12 cellular contexts compared by ENCODE assay signal in genomic region chr11:79026803-79027445, GRCh38.
DNase-seq lines count a peak whose midpoint lies in the region; ATAC-seq, FAIRE-seq and TF ChIP-seq lines count a peak whose summit lies in the region.
"Had no signal": no experiment of that assay in that cellular context is flagged by ENCODE, and none has a peak within 500 bp of the region (broad histone marks: within the 10 kb centered on the region; RNA-seq: fewer than 3 reads in every experiment).

No MANE protein-coding gene starts in this region.

- H4K20me1 ChIP-seq in GM12878 (ENCODE audit: control insufficient read depth, insufficient read depth) (no peaks in the 10 kb centered on the region), H9 (ENCODE audit: control insufficient read depth, insufficient read depth, insufficient read length) (no peaks in the 10 kb centered on the region)

- no peaks in the 10 kb centered on the region for H3K79me1 ChIP-seq in H9 (ENCODE audit: insufficient read depth, low read depth, low read length, poor library complexity, severe bottlenecking)

- 11% methylated on average over 3 of the region's 3 CpGs for WGBS in GM12878 (ENCODE audit: insufficient coverage, insufficient replicate concordance, low lambda C conversion rate, missing lambda C conversion rate)
- WGBS in H9 (ENCODE audit: extremely low coverage, insufficient read length, low lambda C conversion rate) = no CpG with 5 or more reads among the region's 3 CpGs

- no peak overlapping the region for H2BK5ac ChIP-seq in H9 (ENCODE audit: insufficient read length, low read length)

- SMC1A ChIA-PET in GM12878 (lab: Charles Lee; ENCODE audit: uncharacterized antibody, unreplicated experiment) = no interaction called here

- H4K8ac ChIP-seq in H9 (replicated peaks; ENCODE audit: insufficient read length, low read depth, low read length) = no peak overlapping the region

- H3K36me3 ChIP-seq in GM12878 (ENCODE audit: control insufficient read depth in 2 of 2, insufficient read depth in 2 of 2, low read length in 1 of 2) (no peaks in the 10 kb centered on the region), BE2C (no peaks in the 10 kb centered on the region)

- no peak overlapping the region for H2BK20ac ChIP-seq in H9 (ENCODE audit: low read depth, low read length, poor library complexity, severe bottlenecking)

- H3K27ac ChIP-seq in GM12878 (ENCODE audit: control insufficient read depth, insufficient read depth) (no peak overlapping the region), H9 (ENCODE audit: insufficient read length, low read depth, low read length) (no peak overlapping the region)

- intact Hi-C loops in GM12878 (cut with micrococcal nuclease; ENCODE audit: unreplicated experiment) = no loop called here

- no peak overlapping the region for H3K14ac ChIP-seq in H9 (ENCODE audit: insufficient read depth, low read length)

- H3K4me2 ChIP-seq in GM12878 (ENCODE audit: control insufficient read depth, insufficient read depth) = no peak overlapping the region
- no peak overlapping the region for H3K4me2 ChIP-seq in H9 (ENCODE audit: insufficient read depth, insufficient read length, low read length)

- H3T11ph ChIP-seq in H9 (ENCODE audit: low read length) = no peak overlapping the region

- H3K4me3 ChIP-seq in GM12878 (no peak overlapping the region), BE2C (ENCODE audit: low read depth, low read length) (no peak overlapping the region)

- H3K4me1 ChIP-seq in GM12878 (ENCODE audit: control insufficient read depth, insufficient read depth, low read length) (peaks cover 9% of the 10 kb centered on the region), H9 (ENCODE audit: insufficient read depth, low read length) (no peaks in the 10 kb centered on the region; the same call in 1 of the 2 replicates), BE2C (peaks cover 2% of the 10 kb centered on the region; the same call in 1 of the 2 replicates)

- H3K27me3 Mint-ChIP-seq in H9 (ENCODE audit: low read depth) (peaks cover 35% of the 10 kb centered on the region), T-helper 17 cell (peaks cover 44% of the 10 kb centered on the region)

- H3K56ac ChIP-seq in H9 (ENCODE audit: insufficient read length, low read depth, low read length) = no peak overlapping the region

- TF ChIP-seq POLR2A in GM12891 (IDR thresholded peaks at IDR 0.05; ENCODE audit: low read depth, low read length) (no peak), GM12878 (IDR thresholded peaks at IDR 0.05; ENCODE audit: low read depth, low read length) (no peak)

- no peak overlapping the region for H2BK15ac ChIP-seq in H9 (ENCODE audit: low read depth, low read length)

- H3K27ac Mint-ChIP-seq in H9 (no peak overlapping the region), T-helper 17 cell (no peak overlapping the region)
- H3K27ac Mint-ChIP-seq: activated T-helper 2 cell treated with anti-CD3 and anti-CD28 coated beads, Interferon-gamma antibody, Interleukin-2, Interleukin-4, amounts not matched to agents 10 μg/mL and 5 μg/mL and 100 μg/mL, durations not matched to agents 14 hours and 24 hours and 36 hours had no signal

- H3K79me2 ChIP-seq in GM12878 (ENCODE audit: control insufficient read depth, insufficient read depth, low read length) = no peaks in the 10 kb centered on the region
- no peaks in the 10 kb centered on the region for H3K79me2 ChIP-seq in H9 (ENCODE audit: insufficient read depth, low read length)

- H3K4me3 Mint-ChIP-seq in H9 = no peak overlapping the region
- H3K4me3 Mint-ChIP-seq in T-helper 17 cell = no peak overlapping the region

- H2AK5ac ChIP-seq in H9 (ENCODE audit: insufficient read length, low read length) = no peak overlapping the region

- CTCF ChIA-PET in GM12878 (lab: Yijun Ruan, JAX) = interaction anchor here (0.9 kb wide), 1 partner anchor 73 kb away, joined by 4 read pairs; no protein-coding TSS in a partner anchor

- H2AFZ ChIP-seq in GM12878 (ENCODE audit: control insufficient read depth, low read depth, low read length) (no peak overlapping the region), H9 (ENCODE audit: low read length) (no peak overlapping the region)

- no peak overlapping the region for H2BK120ac ChIP-seq in H9 (ENCODE audit: low read depth, low read length, poor library complexity, severe bottlenecking)

- POLR2A ChIA-PET in GM12878 (lab: Charles Lee) = no interaction called here

- no peaks in the 10 kb centered on the region for H3K23me2 ChIP-seq in H9 (ENCODE audit: insufficient read length, low read depth, low read length, poor library complexity, severe bottlenecking)

- H3K4me1 Mint-ChIP-seq in H9 (peaks cover 12 to 21% of the 10 kb centered on the region in 2 experiments), T-helper 17 cell (peaks cover 7% of the 10 kb centered on the region)

- H3K9me3 ChIP-seq in GM12878 (replicated peaks; ENCODE audit: control insufficient read depth, insufficient read depth, low read length) (no peaks in the 10 kb centered on the region), H9 (ENCODE audit: control insufficient read depth, low read depth, low read length) (no peaks in the 10 kb centered on the region), BE2C (no peaks in the 10 kb centered on the region), T-helper 17 cell (ENCODE audit: control insufficient read depth, low read length, poor library complexity, severe bottlenecking) (no peaks in the 10 kb centered on the region)

- no peak overlapping the region for H3K9ac ChIP-seq in GM12878 (ENCODE audit: control insufficient read depth, insufficient read depth, low read length)
- H3K9ac ChIP-seq in H9 (ENCODE audit: extremely low read depth, insufficient read length, low read length) = no peak overlapping the region

- no TSS peak for BruUV-seq in GM12878 (replicated peaks; lab: Mats Ljungman, UMichigan)

- RAD21 ChIA-PET in GM12878 (lab: Charles Lee; ENCODE audit: unreplicated experiment) = no interaction called here

- no peak overlapping the region for H3K23ac ChIP-seq in H9 (ENCODE audit: insufficient read length, low read depth, low read length)

- H3K4ac ChIP-seq in H9 (ENCODE audit: low read depth, low read length) = no peak overlapping the region

- DNase-seq in GM12891 (ENCODE audit: insufficient read length, low spot score) (peak; percentile 5), GM12878 (ENCODE audit: low read depth, low spot score) (no peak), H9 (no peak), BE2C (no peak), T-helper 17 cell (no peak), left lobe of liver (ENCODE audit: low spot score) (no peak)
- DNase-seq: COR-L47, NCI-H345, T-helper 9 cell had no signal

- H2BK12ac ChIP-seq in H9 (ENCODE audit: insufficient read length, low read depth, low read length) = no peak overlapping the region

- H4K5ac ChIP-seq in H9 (ENCODE audit: insufficient read length, low read depth, low read length) = no peak overlapping the region

- peak; percentile 28 for FAIRE-seq in GM12891 (lab: Jason Lieb, UNC)
- FAIRE-seq in GM12878 (lab: Jason Lieb, UNC) = peak; percentile 31

- no peaks in the 10 kb centered on the region for H3K36me3 Mint-ChIP-seq in H9 (ENCODE audit: insufficient read depth in 1 of 3, low read depth in 3 of 3)
- H3K36me3 Mint-ChIP-seq in T-helper 17 cell (ENCODE audit: low read depth) = peaks cover 2% of the 10 kb centered on the region

- peaks cover 0 to 19% of the 10 kb centered on the region in 2 experiments; a peak in 2 of 4 replicates for H3K27me3 ChIP-seq in GM12878 (replicated peaks in 1 of 2; ENCODE audit: control insufficient read depth in 2 of 2, insufficient read depth in 2 of 2, low read length in 1 of 2)
- no peaks in the 10 kb centered on the region for H3K27me3 ChIP-seq in H9 (ENCODE audit: insufficient read depth, low read length)
- no peaks in the 10 kb centered on the region for H3K27me3 ChIP-seq in BE2C

- no peak for TF ChIP-seq RAD21 in GM12878 (IDR thresholded peaks at IDR 0.05; ENCODE audit: insufficient read depth, low read depth, low read length)

- no peak for TF ChIP-seq EP300 in GM12878 (IDR thresholded peaks at IDR 0.05; ENCODE audit: borderline replicate concordance in 1 of 2, control insufficient read depth in 1 of 2, low read depth in 2 of 2, low read length in 2 of 2)

- in situ Hi-C loops in GM12878 (cut with MboI) = no loop called here

- no peak overlapping the region for H3K18ac ChIP-seq in H9 (ENCODE audit: insufficient read length, low read depth, low read length)

- no peak overlapping the region for H4K91ac ChIP-seq in H9 (ENCODE audit: insufficient read length, low read depth, low read length)

- ATAC-seq in GM21528 (IDR thresholded peaks at IDR 0.05; ENCODE audit: low FRiP score, unreplicated experiment) (peak; percentile 82), HG03469 (IDR thresholded peaks at IDR 0.05; ENCODE audit: unreplicated experiment) (peak; percentile 75), GM12878 (peak; percentile 64), T-helper 17 cell (no peak), left lobe of liver (no peak)

- TF ChIP-seq CTCF in GM12878 (IDR thresholded peaks at IDR 0.05 in 2 of 3, conservative IDR thresholded peaks at IDR 0.05 in 1 of 3; ENCODE audit: control insufficient read depth in 2 of 3, extremely low read depth in 1 of 3, insufficient read depth in 1 of 3, low read depth in 3 of 3, low read length in 3 of 3) (no peak), H9 (conservative IDR thresholded peaks at IDR 0.05) (no peak), BE2C (IDR thresholded peaks at IDR 0.05; ENCODE audit: low read depth, low read length) (no peak)

- H3K9me3 Mint-ChIP-seq in H9 = no peaks in the 10 kb centered on the region
- H3K9me3 Mint-ChIP-seq: activated T-helper 2 cell treated with anti-CD3 and anti-CD28 coated beads, Interferon-gamma antibody, Interleukin-2, Interleukin-4, amounts not matched to agents 10 μg/mL and 5 μg/mL and 100 μg/mL, durations not matched to agents 14 hours and 24 hours and 36 hours had no signal

TF ChIP-seq in GM12891, 5 proteins besides CTCF, POLR2A, EP300 and RAD21:
- TF ChIP-seq PAX5 (IDR thresholded peaks at IDR 0.05; ENCODE audit: insufficient read depth, low read length, severe bottlenecking) (no peak), POU2F2 (IDR thresholded peaks at IDR 0.05; ENCODE audit: low read depth, low read length) (no peak), SPI1 (IDR thresholded peaks at IDR 0.05; ENCODE audit: low read depth, low read length) (peak; percentile 42; the same call in 1 of the 2 replicates), TAF1 (IDR thresholded peaks at IDR 0.05; ENCODE audit: low read depth, low read length) (no peak)

TF ChIP-seq in GM12878, 131 proteins besides CTCF, POLR2A, EP300 and RAD21 (continues in another document):
- TF ChIP-seq SUZ12 (IDR thresholded peaks at IDR 0.05; ENCODE audit: unreplicated experiment) (no peak), CBFB (IDR thresholded peaks at IDR 0.05; ENCODE audit: low read depth) (0 out of 2 replicates have a peak, but pooled peaks have one; percentile 45), ETV6 (conservative IDR thresholded peaks at IDR 0.05 in 1 of 2, IDR thresholded peaks at IDR 0.05 in 1 of 2; ENCODE audit: borderline replicate concordance in 1 of 2, low read depth in 1 of 2) (no peak), EED (IDR thresholded peaks at IDR 0.05; ENCODE audit: low read depth) (no peak), SIN3A (IDR thresholded peaks at IDR 0.05; ENCODE audit: low read depth, low read length) (no peak), TARDBP (IDR thresholded peaks at IDR 0.05; ENCODE audit: borderline replicate concordance) (no peak), RUNX3 (IDR thresholded peaks at IDR 0.05; ENCODE audit: low read length) (peak; percentile 88), ESRRA (IDR thresholded peaks at IDR 0.05; ENCODE audit: low read length) (no peak), ATF7 (IDR thresholded peaks at IDR 0.05; ENCODE audit: low read depth) (no peak)

Comparison
In these comparisons a context has a peak if more than half of its experiments do, and no peak if none do; other contexts are left out.
1. ATAC-seq: peak in GM21528 (single experiment), HG03469 (single experiment) and GM12878 (single experiment); none in T-helper 17 cell (single experiment) and left lobe of liver (single experiment).